In the genomic region with DNA sequence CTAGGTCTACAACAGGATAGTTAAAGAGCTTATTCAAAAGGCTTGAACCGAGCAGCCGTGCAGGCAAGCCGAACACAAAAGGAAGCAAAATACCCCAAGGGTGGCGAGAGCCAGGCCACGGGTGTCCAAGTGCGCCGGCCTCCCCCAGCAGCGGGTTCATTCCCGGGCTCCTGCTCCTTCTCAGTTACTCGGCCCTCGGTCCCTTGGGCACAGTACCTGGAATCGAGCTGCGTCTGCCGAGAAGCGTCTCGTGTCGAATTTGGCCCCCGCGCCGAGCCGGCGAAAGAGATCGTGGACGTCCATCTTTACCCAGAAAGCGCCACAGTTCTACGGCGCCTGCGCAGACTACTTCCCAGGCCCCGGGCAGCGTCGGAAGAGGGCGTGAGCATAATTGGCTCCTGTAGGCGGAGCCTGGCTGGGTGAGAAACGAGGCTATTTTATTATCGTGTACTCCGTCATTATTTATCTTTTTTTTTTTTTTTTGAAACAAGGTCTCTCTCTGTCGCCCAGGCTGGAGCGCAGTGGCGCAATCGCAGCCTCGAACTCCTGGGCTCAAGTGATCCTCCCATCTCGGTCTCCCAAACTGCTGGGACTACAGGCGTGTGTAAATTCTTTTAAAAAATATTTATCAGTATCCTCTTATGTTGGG, we compare ENCODE assay signal across 8 cellular contexts. TPM values are rescaled to one million over a fixed set of nuclear protein-coding genes. Genes with fewer than 3 reads are reported as not detected.
DNase-seq lines count a peak whose midpoint lies in the region; ATAC-seq and TF ChIP-seq lines count a peak whose summit lies in the region.

A gene with protein sequence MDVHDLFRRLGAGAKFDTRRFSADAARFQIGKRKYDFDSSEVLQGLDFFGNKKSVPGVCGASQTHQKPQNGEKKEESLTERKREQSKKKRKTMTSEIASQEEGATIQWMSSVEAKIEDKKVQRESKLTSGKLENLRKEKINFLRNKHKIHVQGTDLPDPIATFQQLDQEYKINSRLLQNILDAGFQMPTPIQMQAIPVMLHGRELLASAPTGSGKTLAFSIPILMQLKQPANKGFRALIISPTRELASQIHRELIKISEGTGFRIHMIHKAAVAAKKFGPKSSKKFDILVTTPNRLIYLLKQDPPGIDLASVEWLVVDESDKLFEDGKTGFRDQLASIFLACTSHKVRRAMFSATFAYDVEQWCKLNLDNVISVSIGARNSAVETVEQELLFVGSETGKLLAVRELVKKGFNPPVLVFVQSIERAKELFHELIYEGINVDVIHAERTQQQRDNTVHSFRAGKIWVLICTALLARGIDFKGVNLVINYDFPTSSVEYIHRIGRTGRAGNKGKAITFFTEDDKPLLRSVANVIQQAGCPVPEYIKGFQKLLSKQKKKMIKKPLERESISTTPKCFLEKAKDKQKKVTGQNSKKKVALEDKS (minus strand): TSS at position 329 of the 649 bp plus-strand sequence. CDS start 26 bp downstream, at position 303.

- H3K9ac ChIP-seq in KMS-11 (peak within 1 kb of the TSS; percentile 85), mucosa of rectum (ENCODE audit: low read depth in 1 of 2, low read length in 2 of 2) (peak within 1 kb of the TSS; percentile 82 to 89)

- H3K4me3 ChIP-seq in KMS-11 (IDR thresholded peaks at IDR 0.05; ENCODE audit: insufficient read depth, low read depth, low read length) (no peak within 1 kb of the TSS), esophagus (ENCODE audit: low read depth in 1 of 2, low read length in 2 of 2) (peak within 1 kb of the TSS; percentile 91 to 94), mucosa of rectum (ENCODE audit: low read length in 2 of 2) (peak within 1 kb of the TSS; percentile 93 to 97)

- H3K79me2 ChIP-seq in KMS-11 (ENCODE audit: insufficient read depth, low read depth), result peaks cover 50% of the 10 kb centered on the region

- peak within 1 kb of the TSS; percentile 95 for H2AFZ ChIP-seq in KMS-11 (ENCODE audit: low read depth)

- H3K27ac ChIP-seq in KMS-11 (peak within 1 kb of the TSS; percentile 69), esophagus (ENCODE audit: low read depth in 2 of 2, low read length in 1 of 2) (peak within 1 kb of the TSS; percentile 93 to 95), mucosa of rectum (ENCODE audit: low read depth in 2 of 2, low read length in 2 of 2) (peak within 1 kb of the TSS; percentile 79 to 87)

- H3K9me3 ChIP-seq in esophagus (ENCODE audit: control insufficient read depth in 2 of 2, insufficient read depth in 1 of 2, low read depth in 1 of 2, low read length in 1 of 2) (no peaks in the 10 kb centered on the region), mucosa of rectum (ENCODE audit: control insufficient read depth in 2 of 2, low read length in 2 of 2) (no peaks in the 10 kb centered on the region)

- peak; percentile 98 for DNase-seq in COLO829 (ENCODE audit: low spot score)
- peak; percentile 84 for DNase-seq in activated T-cell treated with anti-CD3 and anti-CD28 coated beads, Interleukin-2, amount 50 U/mL, for 1 hour
- peak; percentile 85 for DNase-seq in stimulated activated CD8-positive, alpha-beta memory T cell treated with anti-CD3 and anti-CD28 coated beads, Interleukin-4, amount 100 ng/mL, for 24 hours (ENCODE audit: low read depth)

- H4K20me1 ChIP-seq in KMS-11 (ENCODE audit: insufficient read depth), result no peaks in the 10 kb centered on the region

- no peak; the same call in 1 of the 2 replicates for TF ChIP-seq CTCF in KMS-11 (conservative IDR thresholded peaks at IDR 0.05; ENCODE audit: low read depth, low read length)

- peak; percentile 82 for ATAC-seq in GM21515 (IDR thresholded peaks at IDR 0.05; ENCODE audit: unreplicated experiment)

- peak within 1 kb of the TSS; percentile 100 for H3K4me2 ChIP-seq in KMS-11

- no peaks in the 10 kb centered on the region for H3K27me3 ChIP-seq in KMS-11 (ENCODE audit: insufficient read depth, low read depth)
- peaks cover 0 to 3% of the 10 kb centered on the region in 2 donors for H3K27me3 ChIP-seq in esophagus (ENCODE audit: control insufficient read depth in 1 of 2, insufficient read depth in 2 of 2, low read length in 2 of 2)
- H3K27me3 ChIP-seq in mucosa of rectum (ENCODE audit: control insufficient read depth in 2 of 2, insufficient read depth in 2 of 2, low read length in 2 of 2), result no peaks in the 10 kb centered on the region

- no peaks in the 10 kb centered on the region; the same call in 1 of the 2 replicates for H3K36me3 ChIP-seq in KMS-11 (ENCODE audit: insufficient read depth)
- no peaks in the 10 kb centered on the region for H3K36me3 ChIP-seq in esophagus (ENCODE audit: control insufficient read depth in 2 of 2, insufficient read depth in 2 of 2, low read length in 1 of 2)
- peaks cover 7% of the 10 kb centered on the region in 2 donors for H3K36me3 ChIP-seq in mucosa of rectum (ENCODE audit: control insufficient read depth in 2 of 2, insufficient read depth in 2 of 2, low read length in 2 of 2)

- WGBS in esophagus, 2 donors, result 0 to 1% methylated on average over 43 of the region's 43 CpGs

- H3K4me1 ChIP-seq in KMS-11 (ENCODE audit: low read depth, poor library complexity, severe bottlenecking) (peaks cover 22% of the 10 kb centered on the region), esophagus (ENCODE audit: control insufficient read depth in 2 of 2, insufficient read depth in 2 of 2, low read length in 1 of 2) (no peaks in the 10 kb centered on the region), mucosa of rectum (ENCODE audit: control insufficient read depth in 2 of 2, insufficient read depth in 2 of 2, low read length in 2 of 2) (peaks cover 6 to 14% of the 10 kb centered on the region in 2 donors)

TF ChIP-seq in PFSK-1, 5 proteins besides CTCF, POLR2A, EP300 and RAD21:
- TF ChIP-seq POLR2AphosphoS5 (IDR thresholded peaks at IDR 0.05; ENCODE audit: low read depth, low read length), result peak; percentile 93
- TF ChIP-seq, protein P1, sequence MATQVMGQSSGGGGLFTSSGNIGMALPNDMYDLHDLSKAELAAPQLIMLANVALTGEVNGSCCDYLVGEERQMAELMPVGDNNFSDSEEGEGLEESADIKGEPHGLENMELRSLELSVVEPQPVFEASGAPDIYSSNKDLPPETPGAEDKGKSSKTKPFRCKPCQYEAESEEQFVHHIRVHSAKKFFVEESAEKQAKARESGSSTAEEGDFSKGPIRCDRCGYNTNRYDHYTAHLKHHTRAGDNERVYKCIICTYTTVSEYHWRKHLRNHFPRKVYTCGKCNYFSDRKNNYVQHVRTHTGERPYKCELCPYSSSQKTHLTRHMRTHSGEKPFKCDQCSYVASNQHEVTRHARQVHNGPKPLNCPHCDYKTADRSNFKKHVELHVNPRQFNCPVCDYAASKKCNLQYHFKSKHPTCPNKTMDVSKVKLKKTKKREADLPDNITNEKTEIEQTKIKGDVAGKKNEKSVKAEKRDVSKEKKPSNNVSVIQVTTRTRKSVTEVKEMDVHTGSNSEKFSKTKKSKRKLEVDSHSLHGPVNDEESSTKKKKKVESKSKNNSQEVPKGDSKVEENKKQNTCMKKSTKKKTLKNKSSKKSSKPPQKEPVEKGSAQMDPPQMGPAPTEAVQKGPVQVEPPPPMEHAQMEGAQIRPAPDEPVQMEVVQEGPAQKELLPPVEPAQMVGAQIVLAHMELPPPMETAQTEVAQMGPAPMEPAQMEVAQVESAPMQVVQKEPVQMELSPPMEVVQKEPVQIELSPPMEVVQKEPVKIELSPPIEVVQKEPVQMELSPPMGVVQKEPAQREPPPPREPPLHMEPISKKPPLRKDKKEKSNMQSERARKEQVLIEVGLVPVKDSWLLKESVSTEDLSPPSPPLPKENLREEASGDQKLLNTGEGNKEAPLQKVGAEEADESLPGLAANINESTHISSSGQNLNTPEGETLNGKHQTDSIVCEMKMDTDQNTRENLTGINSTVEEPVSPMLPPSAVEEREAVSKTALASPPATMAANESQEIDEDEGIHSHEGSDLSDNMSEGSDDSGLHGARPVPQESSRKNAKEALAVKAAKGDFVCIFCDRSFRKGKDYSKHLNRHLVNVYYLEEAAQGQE (IDR thresholded peaks at IDR 0.05; ENCODE audit: insufficient read depth in 1 of 2, low read depth in 2 of 2, low read length in 2 of 2), result peak in 1 of 2 experiments; percentile 29; a peak in 1 of 4 replicates
- peak; percentile 77; the same call in 1 of the 2 replicates for TF ChIP-seq TAF1 (IDR thresholded peaks at IDR 0.05; ENCODE audit: borderline replicate concordance, insufficient read depth, low read length)
- TF ChIP-seq SIN3A (IDR thresholded peaks at IDR 0.05; ENCODE audit: borderline replicate concordance, insufficient read depth, low read length), result 0 out of 2 replicates have a peak, but pooled peaks have one; percentile 28
- TF ChIP-seq FOXP2 (optimal IDR thresholded peaks at IDR 0.05; ENCODE audit: borderline replicate concordance, extremely low read depth, extremely low read length, insufficient read depth), result no peak

RNA-seq across cellular contexts. Expression of the gene that starts here (rescaled TPM):
- polyA plus RNA-seq in PFSK-1 (2012; ENCODE audit: insufficient read length, low read depth), result 31.5 TPM
- 10 to 100 TPM; 10.4 to 12.6 TPM for polyA plus RNA-seq in esophagus
